Comparison of ENCODE assay signal across 17 cellular contexts in the genomic region with DNA sequence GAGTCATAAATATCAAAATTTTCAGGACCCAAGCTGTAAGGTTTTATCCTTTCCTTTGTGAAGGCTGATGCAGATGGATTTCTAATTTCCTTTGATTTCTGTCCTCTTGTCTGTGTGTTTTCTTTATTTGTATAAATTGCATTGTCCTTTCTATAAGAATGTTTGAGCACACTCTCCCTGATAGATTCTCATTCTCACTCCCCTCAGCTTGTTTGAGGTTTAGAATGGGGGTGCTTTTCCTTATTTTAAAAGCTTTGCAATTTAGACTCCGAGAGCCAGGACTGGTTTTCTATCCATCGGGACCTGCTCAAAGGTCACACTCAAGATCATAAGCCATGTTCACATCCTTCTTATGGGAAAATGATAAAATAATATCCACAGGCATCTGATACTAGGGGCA.
"Had no signal": no experiment of that assay in that cellular context is flagged by ENCODE, and none has a peak within 500 bp of the region (broad histone marks: within the 10 kb centered on the region; RNA-seq: fewer than 3 reads in every experiment).

No MANE protein-coding gene starts in this region.

- H3K4me3 ChIP-seq: cardiac muscle cell, left ventricle myocardium inferior, prostate gland, suprapubic skin, upper lobe of left lung had no signal

- H3K9me3 ChIP-seq: left ventricle myocardium inferior, prostate gland, suprapubic skin, upper lobe of left lung had no signal

- H3K36me3 ChIP-seq: cardiac muscle cell, left ventricle myocardium inferior, prostate gland, suprapubic skin, upper lobe of left lung, WERI-Rb-1 had no signal

- DNase-seq: activated CD4-positive, alpha-beta T cell treated with anti-CD3 and anti-CD28 coated beads for 1 hour; activated CD8-positive, alpha-beta memory T cell treated with anti-CD3 and anti-CD28 coated beads for 24 hours; activated CD8-positive, alpha-beta memory T cell treated with anti-CD3 and anti-CD28 coated beads, Interleukin-2, amount 50 U/mL, for 48 hours; activated effector memory CD4-positive, alpha-beta T cell treated with anti-CD3 and anti-CD28 coated beads, Interleukin-2, amount 50 U/mL, for 16 hours; activated naive CD4-positive, alpha-beta T cell treated with anti-CD3 and anti-CD28 coated beads, Interleukin-2, amount 50 U/mL, for 16 hours; activated T-cell treated with anti-CD3 and anti-CD28 coated beads, Interleukin-2, amount 50 U/mL, for 48 hours; foreskin keratinocyte; left ventricle myocardium inferior; mammary epithelial cell; right cardiac atrium; stimulated activated CD4-positive, alpha-beta T cell treated with anti-CD3 and anti-CD28 coated beads, Interleukin-2, amount 100 ng/mL, for 24 hours; stimulated activated naive CD8-positive, alpha-beta T cell treated with anti-CD3 and anti-CD28 coated beads, Interleukin-15, Interleukin-2, amounts not matched to agents 100 U/mL and 50 U/mL, for 24 hours; upper lobe of left lung; WERI-Rb-1 had no signal

- H3K27ac ChIP-seq: cardiac muscle cell, foreskin keratinocyte, left ventricle myocardium inferior, prostate gland, suprapubic skin, upper lobe of left lung, WERI-Rb-1 had no signal

- H3K27me3 ChIP-seq: foreskin keratinocyte, suprapubic skin, upper lobe of left lung had no signal

- H3K4me1 ChIP-seq: foreskin keratinocyte, prostate gland, suprapubic skin, upper lobe of left lung had no signal

- ATAC-seq: foreskin keratinocyte; right cardiac atrium; stimulated activated naive CD8-positive, alpha-beta T cell treated with anti-CD3 and anti-CD28 coated beads, Interleukin-15, Interleukin-2, amounts not matched to agents 100 U/mL and 50 U/mL, for 24 hours had no signal
